In the genomic region with DNA sequence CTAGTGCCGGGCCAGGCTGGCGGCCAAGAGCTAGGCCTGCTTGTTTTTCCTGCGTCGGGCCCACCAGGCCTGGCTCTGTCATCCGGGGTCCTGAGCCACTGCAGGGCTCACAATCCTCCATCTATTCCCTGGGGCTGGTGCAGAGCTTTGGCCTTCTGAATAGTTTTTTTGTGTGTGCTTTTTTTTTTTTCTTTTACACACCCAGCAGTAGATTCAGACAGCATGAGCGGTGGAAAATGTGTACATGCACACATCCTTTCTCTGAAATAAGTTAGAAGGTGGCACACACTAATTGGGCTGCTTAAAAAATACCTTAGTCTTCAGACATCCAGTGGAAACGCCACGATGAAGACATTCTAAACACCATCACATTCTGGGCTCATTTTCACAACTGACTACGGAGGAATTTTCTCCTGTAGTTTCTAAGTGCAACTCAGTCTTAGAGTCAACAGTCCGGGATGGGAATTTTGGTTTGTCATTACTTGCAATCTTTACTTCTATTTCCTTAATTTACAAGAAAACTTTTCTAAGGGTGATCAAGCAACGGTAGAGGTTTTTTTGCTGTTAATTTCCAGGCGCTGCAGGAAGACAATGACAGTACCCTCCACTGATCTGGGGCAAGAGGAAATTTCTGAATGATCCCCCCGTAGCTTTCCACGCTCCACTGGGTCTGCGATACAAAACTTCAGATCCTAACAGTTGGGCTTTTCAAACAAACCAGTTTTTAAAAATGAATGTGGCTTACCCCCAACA, we compare ENCODE assay signal across 8 cellular contexts. TPM values are rescaled to one million over a fixed set of nuclear protein-coding genes. Genes with fewer than 3 reads are reported as not detected.
A peak's percentile ranks its signal among the peaks of the same experiment; 100 is the strongest.
DNase-seq lines count a peak whose midpoint lies in the region; ATAC-seq and TF ChIP-seq lines count a peak whose summit lies in the region.

No MANE protein-coding gene starts in this region.

- no peaks in the 10 kb centered on the region for H3K27me3 ChIP-seq in skeletal muscle satellite cell (ENCODE audit: control insufficient read depth, insufficient read depth, low read length)

- H3K9me3 ChIP-seq in skeletal muscle satellite cell (replicated peaks; ENCODE audit: low read length): no peaks in the 10 kb centered on the region

- H3K4me3 ChIP-seq in WI38 (ENCODE audit: low read depth, low read length): peak overlapping the region; percentile 88
- H3K4me3 ChIP-seq in fibroblast of villous mesenchyme (ENCODE audit: low read depth, low read length): peak overlapping the region; percentile 96
- peak overlapping the region; percentile 97 for H3K4me3 ChIP-seq in skeletal muscle satellite cell (ENCODE audit: low read length)

- peaks cover 33% of the 10 kb centered on the region for H3K36me3 ChIP-seq in skeletal muscle satellite cell (ENCODE audit: insufficient read depth, low read length)

- no peak for ATAC-seq in HG03025 (IDR thresholded peaks at IDR 0.05; ENCODE audit: low FRiP score, unreplicated experiment)
- no peak for ATAC-seq in HG03280 (IDR thresholded peaks at IDR 0.05; ENCODE audit: unreplicated experiment)

- H3K9ac ChIP-seq in skeletal muscle satellite cell (ENCODE audit: low read depth, low read length): peak overlapping the region; percentile 99

- peaks cover 40% of the 10 kb centered on the region for H3K4me1 ChIP-seq in skeletal muscle satellite cell (ENCODE audit: control insufficient read depth, insufficient read depth, low read length)

- TF ChIP-seq CTCF in WI38 (IDR thresholded peaks at IDR 0.05; ENCODE audit: low read depth, low read length): no peak
- no peak for TF ChIP-seq CTCF in fibroblast of villous mesenchyme (IDR thresholded peaks at IDR 0.05; ENCODE audit: insufficient read depth, low read depth, low read length)

- DNase-seq in NCI-H1092 (lab: John Stamatoyannopoulos, UW) (peak; percentile 46), NCI-H1092 treated with DMSO at 0.1 percent for 48 hours (lab: John Stamatoyannopoulos, UW) (no peak), fibroblast of villous mesenchyme (ENCODE audit: low read depth) (peak; percentile 65), mesenteric fat pad (ENCODE audit: low spot score) (no peak)

- peak overlapping the region; percentile 81 for H3K4me2 ChIP-seq in skeletal muscle satellite cell (ENCODE audit: low read length)

RNA-seq across cellular contexts. Expression of a gene that starts 6.0 kb away (rescaled TPM):
- total RNA-seq in fibroblast of villous mesenchyme: 12.2 and 25.9 TPM in 2 replicates
- 8.3 and 10.9 TPM in 2 replicates for total RNA-seq in skeletal muscle satellite cell (2012; rRNA removed)
- total RNA-seq in mesenteric fat pad: 237 TPM

Comparison
In these comparisons a context has a peak if more than half of its experiments do, and no peak if none do; other contexts are left out.
1. DNase-seq: peak in NCI-H1092 (single experiment) and fibroblast of villous mesenchyme (single experiment); none in NCI-H1092 treated with DMSO at 0.1 percent for 48 hours (single experiment) and mesenteric fat pad (single experiment).
2. Peak in every context shown above with its lines, with median percentiles within 50 percentile points of each other: H3K4me3 ChIP-seq.